Comparison of ENCODE assay signal across 1 cellular context in the genomic region with DNA sequence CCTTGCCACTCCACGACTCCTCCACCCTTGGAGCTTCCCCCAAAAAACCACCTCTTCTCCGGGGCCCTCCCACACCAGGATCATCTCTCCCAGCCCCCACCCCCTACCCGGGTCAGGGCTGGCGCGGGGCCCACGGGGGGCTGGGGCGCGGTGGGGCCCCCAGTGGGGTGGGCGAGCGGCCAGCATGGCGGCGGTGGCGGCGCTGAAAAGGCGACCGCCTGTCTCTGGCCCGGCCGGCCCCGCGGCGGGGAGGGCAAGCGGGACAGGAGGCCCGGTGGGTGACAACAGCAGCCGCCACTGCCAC.
TF ChIP-seq lines count a peak whose summit lies in the region.

No MANE protein-coding gene starts in this region.

TF ChIP-seq in WTC11, 78 proteins besides CTCF, POLR2A, EP300 and RAD21 (continued from another document):
- TF ChIP-seq, protein P1, sequence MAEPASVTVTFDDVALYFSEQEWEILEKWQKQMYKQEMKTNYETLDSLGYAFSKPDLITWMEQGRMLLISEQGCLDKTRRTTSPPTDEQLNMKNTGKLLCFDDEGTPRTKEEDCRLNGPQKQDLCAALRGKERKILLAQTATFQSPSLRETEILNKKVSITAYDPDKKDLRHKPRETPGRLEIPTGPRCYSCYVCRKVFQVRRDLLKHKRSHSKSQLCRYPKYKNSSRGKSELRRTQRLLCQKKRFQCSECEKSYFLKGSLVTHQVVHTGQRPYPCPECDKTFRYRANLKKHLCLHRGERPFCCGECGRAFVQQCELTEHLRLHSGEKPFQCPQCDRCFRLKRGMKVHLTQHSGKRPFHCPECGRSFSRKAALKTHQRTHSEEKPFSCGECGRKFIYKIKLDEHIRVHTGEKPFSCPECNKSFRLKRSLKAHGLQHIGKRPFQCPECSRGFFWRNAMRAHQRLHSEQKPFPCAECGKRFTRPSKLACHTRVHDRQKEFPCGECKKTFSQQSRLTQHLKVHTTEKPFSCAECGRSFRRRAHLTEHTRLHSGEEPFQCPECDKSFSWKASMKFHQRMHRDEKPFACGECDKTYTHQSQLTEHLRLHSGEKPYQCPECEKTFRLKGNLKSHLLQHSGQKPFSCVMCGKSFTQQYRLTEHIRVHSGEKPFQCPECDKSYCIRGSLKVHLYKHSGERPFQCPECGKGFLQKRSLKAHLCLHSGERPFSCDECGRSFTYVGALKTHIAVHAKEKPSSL (CRISPR knock-in tag; conservative IDR thresholded peaks at IDR 0.05): no peak
- TF ChIP-seq, protein P2, sequence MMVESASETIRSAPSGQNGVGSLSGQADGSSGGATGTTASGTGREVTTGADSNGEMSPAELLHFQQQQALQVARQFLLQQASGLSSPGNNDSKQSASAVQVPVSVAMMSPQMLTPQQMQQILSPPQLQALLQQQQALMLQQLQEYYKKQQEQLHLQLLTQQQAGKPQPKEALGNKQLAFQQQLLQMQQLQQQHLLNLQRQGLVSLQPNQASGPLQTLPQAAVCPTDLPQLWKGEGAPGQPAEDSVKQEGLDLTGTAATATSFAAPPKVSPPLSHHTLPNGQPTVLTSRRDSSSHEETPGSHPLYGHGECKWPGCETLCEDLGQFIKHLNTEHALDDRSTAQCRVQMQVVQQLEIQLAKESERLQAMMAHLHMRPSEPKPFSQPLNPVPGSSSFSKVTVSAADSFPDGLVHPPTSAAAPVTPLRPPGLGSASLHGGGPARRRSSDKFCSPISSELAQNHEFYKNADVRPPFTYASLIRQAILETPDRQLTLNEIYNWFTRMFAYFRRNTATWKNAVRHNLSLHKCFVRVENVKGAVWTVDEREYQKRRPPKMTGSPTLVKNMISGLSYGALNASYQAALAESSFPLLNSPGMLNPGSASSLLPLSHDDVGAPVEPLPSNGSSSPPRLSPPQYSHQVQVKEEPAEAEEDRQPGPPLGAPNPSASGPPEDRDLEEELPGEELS (CRISPR knock-in tag; IDR thresholded peaks at IDR 0.05): no peak
- TF ChIP-seq, protein P3, sequence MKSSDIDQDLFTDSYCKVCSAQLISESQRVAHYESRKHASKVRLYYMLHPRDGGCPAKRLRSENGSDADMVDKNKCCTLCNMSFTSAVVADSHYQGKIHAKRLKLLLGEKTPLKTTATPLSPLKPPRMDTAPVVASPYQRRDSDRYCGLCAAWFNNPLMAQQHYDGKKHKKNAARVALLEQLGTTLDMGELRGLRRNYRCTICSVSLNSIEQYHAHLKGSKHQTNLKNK (CRISPR knock-in tag; IDR thresholded peaks at IDR 0.05): no peak
- no peak for TF ChIP-seq FOXP1 (CRISPR knock-in tag; IDR thresholded peaks at IDR 0.05; ENCODE audit: borderline replicate concordance)
- TF ChIP-seq IRF2 (CRISPR knock-in tag; IDR thresholded peaks at IDR 0.05; ENCODE audit: borderline replicate concordance, low read depth): no peak
- TF ChIP-seq, protein P4, sequence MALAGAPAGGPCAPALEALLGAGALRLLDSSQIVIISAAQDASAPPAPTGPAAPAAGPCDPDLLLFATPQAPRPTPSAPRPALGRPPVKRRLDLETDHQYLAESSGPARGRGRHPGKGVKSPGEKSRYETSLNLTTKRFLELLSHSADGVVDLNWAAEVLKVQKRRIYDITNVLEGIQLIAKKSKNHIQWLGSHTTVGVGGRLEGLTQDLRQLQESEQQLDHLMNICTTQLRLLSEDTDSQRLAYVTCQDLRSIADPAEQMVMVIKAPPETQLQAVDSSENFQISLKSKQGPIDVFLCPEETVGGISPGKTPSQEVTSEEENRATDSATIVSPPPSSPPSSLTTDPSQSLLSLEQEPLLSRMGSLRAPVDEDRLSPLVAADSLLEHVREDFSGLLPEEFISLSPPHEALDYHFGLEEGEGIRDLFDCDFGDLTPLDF (CRISPR knock-in tag; IDR thresholded peaks at IDR 0.05): no peak
- TF ChIP-seq, protein P5, sequence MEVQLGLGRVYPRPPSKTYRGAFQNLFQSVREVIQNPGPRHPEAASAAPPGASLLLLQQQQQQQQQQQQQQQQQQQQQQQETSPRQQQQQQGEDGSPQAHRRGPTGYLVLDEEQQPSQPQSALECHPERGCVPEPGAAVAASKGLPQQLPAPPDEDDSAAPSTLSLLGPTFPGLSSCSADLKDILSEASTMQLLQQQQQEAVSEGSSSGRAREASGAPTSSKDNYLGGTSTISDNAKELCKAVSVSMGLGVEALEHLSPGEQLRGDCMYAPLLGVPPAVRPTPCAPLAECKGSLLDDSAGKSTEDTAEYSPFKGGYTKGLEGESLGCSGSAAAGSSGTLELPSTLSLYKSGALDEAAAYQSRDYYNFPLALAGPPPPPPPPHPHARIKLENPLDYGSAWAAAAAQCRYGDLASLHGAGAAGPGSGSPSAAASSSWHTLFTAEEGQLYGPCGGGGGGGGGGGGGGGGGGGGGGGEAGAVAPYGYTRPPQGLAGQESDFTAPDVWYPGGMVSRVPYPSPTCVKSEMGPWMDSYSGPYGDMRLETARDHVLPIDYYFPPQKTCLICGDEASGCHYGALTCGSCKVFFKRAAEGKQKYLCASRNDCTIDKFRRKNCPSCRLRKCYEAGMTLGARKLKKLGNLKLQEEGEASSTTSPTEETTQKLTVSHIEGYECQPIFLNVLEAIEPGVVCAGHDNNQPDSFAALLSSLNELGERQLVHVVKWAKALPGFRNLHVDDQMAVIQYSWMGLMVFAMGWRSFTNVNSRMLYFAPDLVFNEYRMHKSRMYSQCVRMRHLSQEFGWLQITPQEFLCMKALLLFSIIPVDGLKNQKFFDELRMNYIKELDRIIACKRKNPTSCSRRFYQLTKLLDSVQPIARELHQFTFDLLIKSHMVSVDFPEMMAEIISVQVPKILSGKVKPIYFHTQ (CRISPR knock-in tag; IDR thresholded peaks at IDR 0.05): no peak
- TF ChIP-seq ESRRA (CRISPR knock-in tag; IDR thresholded peaks at IDR 0.05; ENCODE audit: borderline replicate concordance): no peak
- TF ChIP-seq OVOL2 (CRISPR knock-in tag; IDR thresholded peaks at IDR 0.05; ENCODE audit: borderline replicate concordance): no peak
